ENCODE assay signal across 10 cellular contexts in genomic region chr7:128910569-128910945, GRCh38. TPM values are rescaled to one million over a fixed set of nuclear protein-coding genes. Genes with fewer than 3 reads are reported as not detected.
DNase-seq lines count a peak whose midpoint lies in the region; ATAC-seq, FAIRE-seq and TF ChIP-seq lines count a peak whose summit lies in the region.
"Had no signal": no experiment of that assay in that cellular context is flagged by ENCODE, and none has a peak within 500 bp of the region (broad histone marks: within the 10 kb centered on the region; RNA-seq: fewer than 3 reads in every experiment).

Gene KCP, minus strand, starts transcription at chr7:128910709. Its CDS starts 33 bp downstream, at chr7:128910676.

- H3K9me3 ChIP-seq in HUES6 (ENCODE audit: control insufficient read depth, insufficient read depth, low read depth, low read length) (no peaks in the 10 kb centered on the region), duodenal mucosa (ENCODE audit: control insufficient read depth in 1 of 2, low read length in 2 of 2) (no peaks in the 10 kb centered on the region), HepG2 (ENCODE audit: low read length) (no peaks in the 10 kb centered on the region), stomach smooth muscle (ENCODE audit: control insufficient read depth in 2 of 2, low read length in 2 of 2) (no peaks in the 10 kb centered on the region), Karpas-422 (ENCODE audit: low read length) (no peaks in the 10 kb centered on the region)

- intact Hi-C loops in HepG2 (cut with micrococcal nuclease; ENCODE audit: unreplicated experiment): no loop called here

- POLR2A ChIA-PET in HepG2 (lab: Yijun Ruan, JAX): no interaction called here

- BruUV-seq in HepG2 (replicated peaks; lab: Mats Ljungman, UMichigan): no TSS peak

- H3K9ac ChIP-seq in HUES6 (ENCODE audit: low read length) (peak within 1 kb of the TSS; percentile 58), duodenal mucosa (ENCODE audit: low read depth in 1 of 2, low read length in 2 of 2) (no peak within 1 kb of the TSS), HepG2 (ENCODE audit: insufficient read depth, low read depth, low read length) (no peak within 1 kb of the TSS), stomach smooth muscle (ENCODE audit: low read length in 2 of 2) (peak within 1 kb of the TSS in 1 of 2 donors; percentile 5), Karpas-422 (ENCODE audit: low read length) (no peak within 1 kb of the TSS)

- no peak for FAIRE-seq in HepG2 (lab: Jason Lieb, UNC)
- FAIRE-seq in HTR-8/SVneo (lab: Jason Lieb, UNC): no peak

- peaks cover 30% of the 10 kb centered on the region; the same call in 1 of the 2 replicates for H3K27me3 ChIP-seq in HUES6 (ENCODE audit: control insufficient read depth, insufficient read depth, low read length)
- peaks cover 26 to 38% of the 10 kb centered on the region in 2 donors for H3K27me3 ChIP-seq in duodenal mucosa (ENCODE audit: control insufficient read depth in 1 of 2, insufficient read depth in 2 of 2, low read length in 2 of 2)
- peaks cover 2 to 53% of the 10 kb centered on the region in 2 experiments; a peak in 3 of 5 replicates for H3K27me3 ChIP-seq in HepG2 (ENCODE audit: control insufficient read depth in 1 of 2, insufficient read depth in 2 of 2, low read length in 2 of 2)
- H3K27me3 ChIP-seq in stomach smooth muscle (ENCODE audit: control insufficient read depth in 1 of 2, insufficient read depth in 2 of 2, low read length in 2 of 2): peaks cover 23 to 33% of the 10 kb centered on the region in 2 donors
- H3K27me3 ChIP-seq in Karpas-422 (ENCODE audit: low read length): no peaks in the 10 kb centered on the region

- H3K4me2 ChIP-seq in HepG2 (ENCODE audit: low read depth, low read length): peak within 1 kb of the TSS; percentile 61
- no peak within 1 kb of the TSS for H3K4me2 ChIP-seq in Karpas-422 (ENCODE audit: low read depth, low read length, poor library complexity, severe bottlenecking)

- WGBS in HepG2 (ENCODE audit: low lambda C conversion rate): 62% methylated on average over 25 of the region's 34 CpGs

- DNase-seq in HepG2 (ENCODE audit: low spot score) (no peak), HTR-8/SVneo (ENCODE audit: insufficient read length, low spot score) (no peak), Karpas-422 (no peak)
- no peak for DNase-seq in stimulated activated CD4-positive, alpha-beta T cell treated with anti-CD3 and anti-CD28 coated beads, Interleukin-2, amount 100 ng/mL, for 24 hours
- DNase-seq: stimulated activated naive CD8-positive, alpha-beta T cell treated with anti-CD3 and anti-CD28 coated beads, Interleukin-15, amount 100 ng/mL, for 72 hours had no signal

- TF ChIP-seq POLR2A in HepG2 (IDR thresholded peaks at IDR 0.05; ENCODE audit: insufficient read depth in 1 of 2, low read depth in 2 of 2, low read length in 2 of 2): no peak

- H3K4me1 ChIP-seq in HUES6 (ENCODE audit: control insufficient read depth, insufficient read depth, low read length): peaks cover 32% of the 10 kb centered on the region
- peaks cover 11 to 14% of the 10 kb centered on the region in 2 donors for H3K4me1 ChIP-seq in duodenal mucosa (ENCODE audit: control insufficient read depth in 1 of 2, insufficient read depth in 2 of 2, low read length in 2 of 2)
- peaks cover 26% of the 10 kb centered on the region for H3K4me1 ChIP-seq in HepG2 (ENCODE audit: insufficient read depth, low read length)
- peaks cover 15% of the 10 kb centered on the region for H3K4me1 ChIP-seq in stomach smooth muscle (ENCODE audit: control insufficient read depth, insufficient read depth, low read length)
- no peaks in the 10 kb centered on the region for H3K4me1 ChIP-seq in Karpas-422 (ENCODE audit: low read length)

- no peak for TF ChIP-seq CTCF in HepG2 (CRISPR knock-in tag; IDR thresholded peaks at IDR 0.05)

- H3K79me2 ChIP-seq in HepG2 (ENCODE audit: insufficient read depth, low read length) (no peaks in the 10 kb centered on the region), Karpas-422 (ENCODE audit: low read length) (no peaks in the 10 kb centered on the region)

- TF ChIP-seq EP300 in HepG2 (IDR thresholded peaks at IDR 0.05; ENCODE audit: low read depth in 2 of 2, low read length in 2 of 2): no peak
- TF ChIP-seq EP300 in HepG2 (CRISPR knock-in tag; IDR thresholded peaks at IDR 0.05; ENCODE audit: borderline replicate concordance): no peak

- no peak within 1 kb of the TSS for H2AFZ ChIP-seq in HepG2 (ENCODE audit: low read length)
- no peak within 1 kb of the TSS for H2AFZ ChIP-seq in Karpas-422 (ENCODE audit: low read length)

- H3K36me3 ChIP-seq in HUES6 (ENCODE audit: control insufficient read depth, insufficient read depth, low read length): no peaks in the 10 kb centered on the region; the same call in 1 of the 2 replicates
- H3K36me3 ChIP-seq in duodenal mucosa (ENCODE audit: control insufficient read depth in 1 of 2, insufficient read depth in 2 of 2, low read length in 2 of 2): no peaks in the 10 kb centered on the region
- no peaks in the 10 kb centered on the region for H3K36me3 ChIP-seq in HepG2 (replicated peaks in 1 of 2; ENCODE audit: control insufficient read depth in 1 of 2, insufficient read depth in 2 of 2, low read length in 2 of 2)
- no peaks in the 10 kb centered on the region for H3K36me3 ChIP-seq in stomach smooth muscle (ENCODE audit: control insufficient read depth in 2 of 2, insufficient read depth in 2 of 2, low read length in 2 of 2)
- no peaks in the 10 kb centered on the region for H3K36me3 ChIP-seq in Karpas-422 (ENCODE audit: insufficient read depth, low read length)

- H3K27ac ChIP-seq in HUES6 (ENCODE audit: low read depth, low read length) (peak within 1 kb of the TSS; percentile 73; the same call in 1 of the 2 replicates), duodenal mucosa (ENCODE audit: low read depth, low read length) (peak within 1 kb of the TSS; percentile 32), HepG2 (ENCODE audit: extremely low read length, insufficient read depth, low read length) (no peak within 1 kb of the TSS), stomach smooth muscle (ENCODE audit: low read length) (no peak within 1 kb of the TSS), Karpas-422 (ENCODE audit: low read length) (no peak within 1 kb of the TSS)

- CTCF ChIA-PET in HepG2 (lab: Yijun Ruan, JAX; ENCODE audit: low intra/inter-chr PET ratio, low total read pairs): no interaction called here

- H3K9me2 ChIP-seq in Karpas-422 (replicated peaks; ENCODE audit: insufficient read depth, low read length): no peaks in the 10 kb centered on the region

- no peaks in the 10 kb centered on the region for H4K20me1 ChIP-seq in HepG2 (ENCODE audit: insufficient read depth, low read length)
- no peaks in the 10 kb centered on the region for H4K20me1 ChIP-seq in Karpas-422 (ENCODE audit: insufficient read depth, low read depth, low read length)

- ATAC-seq in HepG2: no peak
- no peak for ATAC-seq in GM21360 (IDR thresholded peaks at IDR 0.05; ENCODE audit: unreplicated experiment)
- ATAC-seq: stimulated activated naive CD8-positive, alpha-beta T cell treated with anti-CD3 and anti-CD28 coated beads, Interleukin-15, amount 100 ng/mL, for 72 hours had no signal

- peak within 1 kb of the TSS; percentile 65 for H3K4me3 ChIP-seq in HUES6 (ENCODE audit: low read depth, low read length)
- peak within 1 kb of the TSS; percentile 23 to 36 for H3K4me3 ChIP-seq in duodenal mucosa (ENCODE audit: low read depth in 1 of 2, low read length in 2 of 2)
- H3K4me3 ChIP-seq in HepG2 (replicated peaks in 1 of 3; ENCODE audit: insufficient read depth in 1 of 3, low read depth in 2 of 3, low read length in 3 of 3): peak within 1 kb of the TSS in 2 of 3 experiments; percentile 29 to 54; a peak in 3 of 6 replicates
- H3K4me3 ChIP-seq in stomach smooth muscle (ENCODE audit: low read length in 2 of 2): peak within 1 kb of the TSS; percentile 49 to 72
- H3K4me3 ChIP-seq in Karpas-422 (ENCODE audit: low read length): no peak within 1 kb of the TSS

- in situ Hi-C loops in HepG2 (cut with HindIII; ENCODE audit: extremely low pct_ligation_motif_present, low pct_unique_long_range_greater_than_20kb): no loop called here

- no peak for TF ChIP-seq RAD21 in HepG2 (CRISPR knock-in tag; IDR thresholded peaks at IDR 0.05)

TF ChIP-seq in HepG2, 621 proteins besides CTCF, POLR2A, EP300 and RAD21 (continues in another document):
- TF ChIP-seq ZNF670 (CRISPR knock-in tag; IDR thresholded peaks at IDR 0.05; ENCODE audit: borderline replicate concordance) (no peak), KLF13 (CRISPR knock-in tag; IDR thresholded peaks at IDR 0.05) (no peak)

RNA-seq across cellular contexts. Expression of gene KCP, which starts in this region (rescaled TPM):
- total RNA-seq in HepG2 (2016; rRNA removed; fragmentation: Illumina TruSeq; extraction: Trizol): 0.22 and 1.0 TPM in 2 replicates
- 0.26 and 0.51 TPM in 2 replicates for total RNA-seq in HepG2 (2016; cell fraction: cytosol; rRNA removed; fragmentation: Illumina TruSeq; extraction: Trizol; ENCODE audit: low read depth)
- 0.37 and 1.2 TPM in 2 replicates for total RNA-seq in HepG2 (2016; cell fraction: insoluble cytoplasmic fraction; rRNA removed; fragmentation: Illumina TruSeq; extraction: Trizol)
- total RNA-seq in HepG2 (2016; cell fraction: membrane; rRNA removed; fragmentation: Illumina TruSeq; extraction: Trizol): 0.28 and 0.48 TPM in 2 replicates
- total RNA-seq in HepG2 (2016; cell fraction: nucleus; rRNA removed; fragmentation: Illumina TruSeq; extraction: Trizol): 1.3 and 2.0 TPM in 2 replicates
- 0.37 and 0.46 TPM in 2 replicates for polyA plus RNA-seq in HepG2 (2011; rRNA removed)
- polyA plus RNA-seq in HepG2 (2011; cell fraction: cytosol; rRNA removed): 0.12 and 0.31 TPM in 2 replicates
- 6.6 and 8.0 TPM in 2 replicates for polyA plus RNA-seq in HepG2 (2011; cell fraction: nucleus; rRNA removed)
- polyA plus RNA-seq in HepG2 (2012): 0.28 TPM in 2 replicates
- polyA plus RNA-seq in HepG2 (2016; cell fraction: cytosol; fragmentation: Illumina TruSeq; extraction: Trizol; ENCODE audit: low read depth): 0.09 and 0.12 TPM in 2 replicates
- polyA plus RNA-seq in HepG2 (2016; cell fraction: insoluble cytoplasmic fraction; fragmentation: Illumina TruSeq; extraction: Trizol; ENCODE audit: low read depth): 0.17 and 0.24 TPM in 2 replicates
- polyA plus RNA-seq in HepG2 (2016; cell fraction: membrane; fragmentation: Illumina TruSeq; extraction: Trizol; ENCODE audit: low read depth): 0.20 and 0.23 TPM in 2 replicates
- 2.1 and 3.1 TPM in 2 replicates for polyA plus RNA-seq in HepG2 (2016; cell fraction: nucleus; fragmentation: Illumina TruSeq; extraction: Trizol; ENCODE audit: insufficient read depth, low read depth)
- polyA minus RNA-seq in HepG2 (2011; rRNA and poly(A)+ RNA removed; ENCODE audit: low replicate concordance): 0.07 and 0.58 TPM in 2 replicates
- not detected in 2 replicates for polyA minus RNA-seq in HepG2 (2011; cell fraction: cytosol; rRNA and poly(A)+ RNA removed)
- 1.1 and 1.4 TPM in 2 replicates for polyA minus RNA-seq in HepG2 (2011; cell fraction: nucleus; rRNA and poly(A)+ RNA removed)
- total RNA-seq in Karpas-422 (2014; rRNA removed; shearing (Covaris generic); ENCODE audit: low replicate concordance): 1.6 and 11.7 TPM in 2 replicates
- total RNA-seq: pulmonary artery endothelial cell had no signal

Comparison
In these comparisons a context has a peak if more than half of its experiments do, and no peak if none do; other contexts are left out.
1. H3K27ac ChIP-seq: peak in HUES6 (single experiment) and duodenal mucosa (single experiment); none in HepG2 (single experiment), stomach smooth muscle (single experiment) and Karpas-422 (single experiment).